1 cellular context compared by ENCODE assay signal in genomic region chr12:104218935-104219334, GRCh38.
TF ChIP-seq lines count a peak whose summit lies in the region.

No MANE protein-coding gene starts in this region.

TF ChIP-seq in SK-N-SH treated with all-trans-retinoic acid at 6 μM for 48 hours, 23 proteins besides CTCF, POLR2A, EP300 and RAD21 (continued from another document):
- no peak for TF ChIP-seq TSHZ2 (CRISPR knock-in tag; IDR thresholded peaks at IDR 0.05)
